4 cellular contexts compared by ENCODE assay signal in the genomic region with DNA sequence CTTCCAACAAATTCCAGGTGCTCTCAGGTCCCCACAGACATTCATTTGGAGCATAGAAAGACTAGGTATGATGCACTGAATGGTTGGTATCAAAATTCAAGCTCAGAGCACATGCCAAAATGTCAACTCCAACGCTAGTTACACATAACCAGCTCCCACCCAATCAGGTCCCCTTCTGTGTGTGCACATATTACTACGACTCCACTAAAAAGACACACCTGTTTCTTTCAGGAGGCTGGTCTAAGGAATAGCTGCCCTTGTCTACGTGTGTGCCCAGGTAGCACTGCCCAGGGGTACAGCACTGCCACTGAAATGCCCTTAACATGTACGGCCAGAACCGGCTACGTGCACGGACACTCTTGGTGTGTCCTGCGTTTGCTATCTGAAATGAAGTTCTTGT.
"Had no signal": no experiment of that assay in that cellular context is flagged by ENCODE, and none has a peak within 500 bp of the region (broad histone marks: within the 10 kb centered on the region; RNA-seq: fewer than 3 reads in every experiment).

No MANE protein-coding gene starts in this region.

- H3K4me3 ChIP-seq: GM23338 had no signal

- H3K9me3 Mint-ChIP-seq: GM23338, H9 had no signal

- ATAC-seq: GM23338 had no signal

- H3K4me3 Mint-ChIP-seq: GM23338, H9 had no signal

- DNase-seq: H9, HCEC 1CT, IMR-90 had no signal

- H3K27ac Mint-ChIP-seq: GM23338, H9 had no signal
